ENCODE assay signal across 10 cellular contexts in genomic region chr13:94433055-94433947, GRCh38. TPM values are rescaled to one million over a fixed set of nuclear protein-coding genes. Genes with fewer than 3 reads are reported as not detected.
DNase-seq lines count a peak whose midpoint lies in the region; ATAC-seq and TF ChIP-seq lines count a peak whose summit lies in the region.
"Had no signal": no experiment of that assay in that cellular context is flagged by ENCODE, and none has a peak within 500 bp of the region (broad histone marks: within the 10 kb centered on the region; RNA-seq: fewer than 3 reads in every experiment).

No MANE protein-coding gene starts in this region.

- TF ChIP-seq CTCF in WERI-Rb-1 (IDR thresholded peaks at IDR 0.05; ENCODE audit: low read depth, low read length) (peak; percentile 59), mesothelial cell of epicardium (IDR thresholded peaks at IDR 0.05; ENCODE audit: unreplicated experiment) (no peak)

- peaks cover 15% of the 10 kb centered on the region for H3K4me1 Mint-ChIP-seq in mesothelial cell of epicardium

- H3K4me3 Mint-ChIP-seq in mesothelial cell of epicardium, result peak overlapping the region; percentile 43

- H3K27me3 Mint-ChIP-seq in mesothelial cell of epicardium (ENCODE audit: low read depth), result peaks cover 3% of the 10 kb centered on the region

- H3K27me3 ChIP-seq in WERI-Rb-1 (ENCODE audit: insufficient read depth, low read depth, severe bottlenecking), result no peaks in the 10 kb centered on the region

- peak overlapping the region; percentile 42 for H3K4me3 ChIP-seq in WERI-Rb-1 (ENCODE audit: low read depth, low read length)

- H3K36me3 ChIP-seq in WERI-Rb-1, result no peaks in the 10 kb centered on the region

- peak; percentile 74 for ATAC-seq in HG03442 (IDR thresholded peaks at IDR 0.05; ENCODE audit: unreplicated experiment)
- no peak for ATAC-seq in GM19351 (IDR thresholded peaks at IDR 0.05; ENCODE audit: unreplicated experiment)
- no peak for ATAC-seq in esophagus mucosa

- H3K27ac ChIP-seq in WERI-Rb-1, result peak overlapping the region; percentile 93

- peak overlapping the region; percentile 14 for H3K27ac Mint-ChIP-seq in mesothelial cell of epicardium

- DNase-seq in SKM-1 treated with dmso at 0.1 percent for 144 hours (lab: John Stamatoyannopoulos, UW; ENCODE audit: unreplicated experiment) (peak; percentile 29), SKM-1 (lab: John Stamatoyannopoulos, UW; ENCODE audit: unreplicated experiment) (no peak), WERI-Rb-1 (peak; percentile 99), mesothelial cell of epicardium (ENCODE audit: low spot score in 2 of 2, unreplicated experiment in 2 of 2) (no peak), NCI-H2029 treated with DMSO at 0.1 percent for 48 hours (lab: John Stamatoyannopoulos, UW) (no peak)

- no peaks in the 10 kb centered on the region for H3K36me3 Mint-ChIP-seq in mesothelial cell of epicardium

- H3K9me3 ChIP-seq in WERI-Rb-1 (ENCODE audit: severe bottlenecking), result peaks cover 9% of the 10 kb centered on the region

- peaks cover 8% of the 10 kb centered on the region for H3K9me3 Mint-ChIP-seq in mesothelial cell of epicardium

RNA-seq across cellular contexts. Expression of gene DCT, which starts 46.2 kb away (rescaled TPM):
- total RNA-seq in mesothelial cell of epicardium (0.04 to 0.27 TPM (median 0.18 TPM) in 3 replicates), esophagus mucosa (not detected)
- total RNA-seq: dermis microvascular lymphatic vessel endothelial cell, M059J had no signal

Comparison
In these comparisons a context has a peak if more than half of its experiments do, and no peak if none do; other contexts are left out.
1. DNase-seq: peak in SKM-1 treated with dmso at 0.1 percent for 144 hours (single experiment) and WERI-Rb-1 (single experiment); none in SKM-1 (single experiment), mesothelial cell of epicardium (0 of 2) and NCI-H2029 treated with DMSO at 0.1 percent for 48 hours (single experiment).